23 cellular contexts compared by ENCODE assay signal in the genomic region with DNA sequence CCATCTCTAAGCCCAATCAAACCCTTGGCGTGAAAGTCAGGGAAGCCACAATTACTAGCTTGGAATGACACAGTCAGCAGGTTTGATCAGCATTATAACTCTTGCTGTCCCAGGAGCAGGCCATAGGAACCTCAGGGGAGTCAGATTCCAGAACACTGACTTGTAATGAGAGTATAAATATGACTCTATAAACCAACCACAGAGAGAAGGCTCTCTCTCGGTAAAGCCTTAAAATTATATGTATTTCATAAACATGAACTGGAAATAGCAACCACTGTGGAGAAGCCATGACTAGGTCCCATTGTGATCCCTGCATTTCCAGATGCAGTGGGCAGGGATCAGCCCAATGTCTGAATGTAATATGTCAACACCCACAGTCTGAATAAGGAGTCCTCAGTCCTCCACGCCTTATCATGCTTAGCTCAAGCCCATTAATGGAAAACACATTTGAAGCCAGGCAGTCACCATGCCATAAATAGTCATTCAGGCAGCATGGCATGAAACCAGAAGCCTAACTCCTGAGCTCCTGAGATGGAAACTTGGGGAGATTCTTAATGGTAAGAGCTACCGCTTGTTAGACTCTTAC.
DNase-seq lines count a peak whose midpoint lies in the region; ATAC-seq and TF ChIP-seq lines count a peak whose summit lies in the region.
"Had no signal": no experiment of that assay in that cellular context is flagged by ENCODE, and none has a peak within 500 bp of the region (broad histone marks: within the 10 kb centered on the region; RNA-seq: fewer than 3 reads in every experiment).

No MANE protein-coding gene starts in this region.

- peak overlapping the region; percentile 47 for H3K4me2 ChIP-seq in smooth muscle cell
- H3K4me2 ChIP-seq: BLaER1 treated with 17β-estradiol and CSF1 and Interleukin-3, amounts not matched to agents 10 nM and 100 nM had no signal

- no peak for TF ChIP-seq CTCF in foreskin keratinocyte (conservative IDR thresholded peaks at IDR 0.05)
- no peak for TF ChIP-seq CTCF in smooth muscle cell (IDR thresholded peaks at IDR 0.05; ENCODE audit: borderline replicate concordance, insufficient read depth, poor library complexity, severe bottlenecking)
- no peak for TF ChIP-seq CTCF in testis (IDR thresholded peaks at IDR 0.05)

- H3K36me3 ChIP-seq in smooth muscle cell (ENCODE audit: low read depth) (no peaks in the 10 kb centered on the region), testis (ENCODE audit: low read depth, missing control alignments) (no peaks in the 10 kb centered on the region)
- H3K36me3 ChIP-seq: BLaER1 treated with 17β-estradiol and CSF1 and Interleukin-3, amounts not matched to agents 10 nM and 100 nM; HAP-1; Peyer's patch had no signal

- H3K4me3 ChIP-seq in smooth muscle cell, result no peak overlapping the region
- H3K4me3 ChIP-seq in testis, result no peak overlapping the region
- H3K4me3 ChIP-seq: BLaER1 treated with 17β-estradiol and CSF1 and Interleukin-3, amounts not matched to agents 10 nM and 100 nM; HAP-1; Peyer's patch; SK-N-MC had no signal

- intact Hi-C loops in Right ventricle myocardium superior (cut with DNase I), result no loop called here
- intact Hi-C loops in cardiac septum (cut with DNase I), result no loop called here
- intact Hi-C loops in testis (cut with DNase I; ENCODE audit: low total_unique reads), result no loop called here

- H3K27me3 ChIP-seq in foreskin keratinocyte, result no peaks in the 10 kb centered on the region
- no peaks in the 10 kb centered on the region for H3K27me3 ChIP-seq in smooth muscle cell (ENCODE audit: low read depth)
- H3K27me3 ChIP-seq in testis, result no peaks in the 10 kb centered on the region
- H3K27me3 ChIP-seq: BLaER1 treated with 17β-estradiol and CSF1 and Interleukin-3, amounts not matched to agents 10 nM and 100 nM; Peyer's patch had no signal

- ATAC-seq in Right ventricle myocardium superior (ENCODE audit: poor library complexity) (peak; percentile 34), foreskin keratinocyte (peak; percentile 15), GM18498 (IDR thresholded peaks at IDR 0.05; ENCODE audit: unreplicated experiment) (no peak)
- ATAC-seq: CD8-positive, alpha-beta T cell had no signal

- no peak overlapping the region for H2AFZ ChIP-seq in smooth muscle cell (ENCODE audit: low read depth)

- H3K9me3 ChIP-seq in smooth muscle cell (replicated peaks; ENCODE audit: low read depth) (no peaks in the 10 kb centered on the region), testis (no peaks in the 10 kb centered on the region)
- H3K9me3 ChIP-seq: BLaER1 treated with 17β-estradiol and CSF1 and Interleukin-3, amounts not matched to agents 10 nM and 100 nM; HAP-1; Peyer's patch had no signal

- DNase-seq in Right ventricle myocardium superior (no peak), cardiac septum (ENCODE audit: low spot score) (no peak), RPMI7951 (ENCODE audit: low read depth) (peak; percentile 43), foreskin keratinocyte (no peak), smooth muscle cell (lab: John Stamatoyannopoulos, UW; ENCODE audit: unreplicated experiment) (no peak), testis (no peak), cerebellar nuclear complex (lab: John Stamatoyannopoulos, UW) (no peak)
- DNase-seq: Calu3; CD8-positive, alpha-beta T cell; Karpas-422; MM.1S; NCI-H1092 treated with DMSO at 0.1 percent for 48 hours; NCI-H146; NCI-H2029 treated with DMSO at 0.1 percent for 48 hours; NCI-H2171; NCI-H446; NCI-H69; Peyer's patch; SHP77 had no signal

- H3K27ac ChIP-seq in foreskin keratinocyte (no peak overlapping the region), smooth muscle cell (ENCODE audit: low read depth) (peak overlapping the region; percentile 53), testis (no peak overlapping the region)
- H3K27ac ChIP-seq: BLaER1 treated with 17β-estradiol and CSF1 and Interleukin-3, amounts not matched to agents 10 nM and 100 nM; Peyer's patch; SK-N-MC had no signal

- no peak for TF ChIP-seq POLR2A in testis (IDR thresholded peaks at IDR 0.05)

- no peaks in the 10 kb centered on the region for H4K20me1 ChIP-seq in smooth muscle cell (ENCODE audit: low read depth)
- H4K20me1 ChIP-seq: BLaER1 treated with 17β-estradiol and CSF1 and Interleukin-3, amounts not matched to agents 10 nM and 100 nM had no signal

- H3K9ac ChIP-seq in smooth muscle cell (ENCODE audit: low read depth), result no peak overlapping the region
- H3K9ac ChIP-seq: BLaER1 treated with 17β-estradiol and CSF1 and Interleukin-3, amounts not matched to agents 10 nM and 100 nM had no signal

- peaks cover 6% of the 10 kb centered on the region for H3F3A ChIP-seq in smooth muscle cell (ENCODE audit: low read depth)

- H3K79me2 ChIP-seq in smooth muscle cell (ENCODE audit: low read depth), result no peaks in the 10 kb centered on the region

- H3K4me1 ChIP-seq in foreskin keratinocyte (no peaks in the 10 kb centered on the region), smooth muscle cell (ENCODE audit: low read depth) (no peaks in the 10 kb centered on the region), testis (no peaks in the 10 kb centered on the region)
- H3K4me1 ChIP-seq: HAP-1, Peyer's patch had no signal

- WGBS in smooth muscle cell (ENCODE audit: low lambda C conversion rate), result 30% methylated on average over 4 of the region's 4 CpGs
- 81 to 93% methylated on average over 4 of the region's 4 CpGs for WGBS in testis, 2 donors
